8 cellular contexts compared by ENCODE assay signal in genomic region chr3:115147329-115148141, GRCh38. TPM values are rescaled to one million over a fixed set of nuclear protein-coding genes. Genes with fewer than 3 reads are reported as not detected.
DNase-seq lines count a peak whose midpoint lies in the region; ATAC-seq and TF ChIP-seq lines count a peak whose summit lies in the region.

No MANE protein-coding gene starts in this region.

- ATAC-seq in HG02870 (IDR thresholded peaks at IDR 0.05; ENCODE audit: unreplicated experiment) (peak; percentile 81), left cardiac atrium (peak; percentile 87 to 93), upper lobe of left lung (ENCODE audit: low FRiP score in 2 of 2) (peak; percentile 91 to 97)

- no peaks in the 10 kb centered on the region for H3K36me3 ChIP-seq in upper lobe of left lung

- in situ Hi-C loops in GM13977 (cut with MboI; ENCODE audit: low pct_unique_long_range_greater_than_20kb, low sequenced_read_pairs, unreplicated experiment), result no loop called here

- peak in 1 of 4 donors; percentile 3 for TF ChIP-seq EP300 in upper lobe of left lung (IDR thresholded peaks at IDR 0.05)

- peak overlapping the region; percentile 31 to 87 (median 76) for H3K4me3 ChIP-seq in upper lobe of left lung

- no peak for TF ChIP-seq CTCF in GM13977 (IDR thresholded peaks at IDR 0.05; ENCODE audit: extremely low read depth, insufficient read depth, missing control alignments)
- TF ChIP-seq CTCF in upper lobe of left lung (IDR thresholded peaks at IDR 0.05), result peak in 2 of 6 experiments; percentile 5 to 35

- no peaks in the 10 kb centered on the region for H3K9me3 ChIP-seq in upper lobe of left lung

- H3K4me1 Mint-ChIP-seq in T-helper 1 cell treated with Interleukin-12 subunit alpha and Interleukin-12 subunit beta and Interleukin-4 antibody, amounts not matched to agents 30 μg/mL and 1 μg/mL, for 36 hours (ENCODE audit: low read depth), result peaks cover 8% of the 10 kb centered on the region

- peaks cover 5% of the 10 kb centered on the region for H3K27me3 Mint-ChIP-seq in T-helper 1 cell treated with Interleukin-12 subunit alpha and Interleukin-12 subunit beta and Interleukin-4 antibody, amounts not matched to agents 30 μg/mL and 1 μg/mL, for 36 hours (ENCODE audit: low read depth)

- peak in 3 of 4 donors; percentile 89 to 92 (median 91) for TF ChIP-seq POLR2A in upper lobe of left lung (IDR thresholded peaks at IDR 0.05)

- WGBS in upper lobe of left lung, 2 donors, result 1% methylated on average over 39 to 43 of the region's 54 CpGs

- H3K4me1 ChIP-seq in upper lobe of left lung, result peaks cover 0 to 12% (median 9%) of the 10 kb centered on the region in 4 donors

- H3K27me3 ChIP-seq in upper lobe of left lung, result no peaks in the 10 kb centered on the region

- intact Hi-C loops in left cardiac atrium (cut with DNase I), result no loop called here
- intact Hi-C loops in posterior cingulate gyrus (cut with DNase I), result loop anchor here (2.0 to 10.0 kb wide), 6 partner anchors 47 to 760 kb away; no protein-coding TSS in a partner anchor

- peak overlapping the region; percentile 98 for H3K4me3 Mint-ChIP-seq in T-helper 1 cell treated with Interleukin-12 subunit alpha and Interleukin-12 subunit beta and Interleukin-4 antibody, amounts not matched to agents 30 μg/mL and 1 μg/mL, for 36 hours

- peaks cover 2% of the 10 kb centered on the region for H3K36me3 Mint-ChIP-seq in T-helper 1 cell treated with Interleukin-12 subunit alpha and Interleukin-12 subunit beta and Interleukin-4 antibody, amounts not matched to agents 30 μg/mL and 1 μg/mL, for 36 hours (ENCODE audit: low read depth)

- H3K27ac ChIP-seq in upper lobe of left lung, result peak overlapping the region; percentile 95 to 99 (median 98)

- DNase-seq in GM13977 (ENCODE audit: low spot score), result peak; percentile 94
- DNase-seq in NCI-H146 (lab: John Stamatoyannopoulos, UW), result peak; percentile 100
- DNase-seq in amygdala (lab: John Stamatoyannopoulos, UW), result peak; percentile 85 to 100 (median 100)
- peak; percentile 99 for DNase-seq in left cardiac atrium
- DNase-seq in posterior cingulate gyrus, result peak; percentile 96 to 100 (median 98)
- DNase-seq in upper lobe of left lung, result peak; percentile 98 to 99

- peak overlapping the region; percentile 99 for H3K27ac Mint-ChIP-seq in T-helper 1 cell treated with Interleukin-12 subunit alpha and Interleukin-12 subunit beta and Interleukin-4 antibody, amounts not matched to agents 30 μg/mL and 1 μg/mL, for 36 hours

- H3K9me3 Mint-ChIP-seq in T-helper 1 cell treated with Interleukin-12 subunit alpha and Interleukin-12 subunit beta and Interleukin-4 antibody, amounts not matched to agents 30 μg/mL and 1 μg/mL, for 36 hours, result no peaks in the 10 kb centered on the region

RNA-seq across cellular contexts. Expression of gene ZBTB20, which starts 0.4 kb away (rescaled TPM):
- total RNA-seq in left cardiac atrium, result 10 to 100 TPM; 59.5 to 68.8 TPM
- 100 to 1,000 TPM in 1 of 6 donors, 10 to 100 TPM in 5; 40.0 to 150 (median 65.8) TPM for total RNA-seq in upper lobe of left lung

Comparison
In these comparisons a context has a peak if more than half of its experiments do, and no peak if none do; other contexts are left out.
1. Peak in every context shown above with its lines: DNase-seq, ATAC-seq, H3K4me3 ChIP-seq and H3K27ac ChIP-seq.